Comparison of ENCODE assay signal across 23 cellular contexts in genomic region chr10:122637371-122637770, GRCh38.
A peak's percentile ranks its signal among the peaks of the same experiment; 100 is the strongest.
DNase-seq lines count a peak whose midpoint lies in the region; ATAC-seq and TF ChIP-seq lines count a peak whose summit lies in the region.
"Had no signal": no experiment of that assay in that cellular context is flagged by ENCODE, and none has a peak within 500 bp of the region (broad histone marks: within the 10 kb centered on the region; RNA-seq: fewer than 3 reads in every experiment).

No MANE protein-coding gene starts in this region.

- POLR2A ChIA-PET in HEK293 (lab: Yijun Ruan, JAX), result no interaction called here

- H3K36me3 ChIP-seq in HEK293 (ENCODE audit: control insufficient read depth in 2 of 2, insufficient read depth in 1 of 2, low read length in 2 of 2) (no peaks in the 10 kb centered on the region), left lung (no peaks in the 10 kb centered on the region)

- no peak overlapping the region for H3K4me3 Mint-ChIP-seq in nephron progenitor cell
- H3K4me3 Mint-ChIP-seq: activated naive CD8-positive, alpha-beta T cell treated with anti-CD3 and anti-CD28 coated beads, Interleukin-2, amount 10 ng/mL, durations not matched to agents 7 days and 5 days; CD4-positive, alpha-beta T cell had no signal

- H3K36me3 Mint-ChIP-seq in nephron progenitor cell (ENCODE audit: low read depth), result no peaks in the 10 kb centered on the region
- H3K36me3 Mint-ChIP-seq: activated naive CD8-positive, alpha-beta T cell treated with anti-CD3 and anti-CD28 coated beads, Interleukin-2, amount 10 ng/mL, durations not matched to agents 7 days and 5 days had no signal

- no peaks in the 10 kb centered on the region for H3K4me1 Mint-ChIP-seq in nephron progenitor cell
- H3K4me1 Mint-ChIP-seq: activated naive CD8-positive, alpha-beta T cell treated with anti-CD3 and anti-CD28 coated beads, Interleukin-2, amount 10 ng/mL, durations not matched to agents 7 days and 5 days had no signal

- H3K27ac Mint-ChIP-seq in nephron progenitor cell, result no peak overlapping the region
- H3K27ac Mint-ChIP-seq: activated naive CD8-positive, alpha-beta T cell treated with anti-CD3 and anti-CD28 coated beads, Interleukin-2, amount 10 ng/mL, durations not matched to agents 7 days and 5 days; activated T-helper 2 cell treated with anti-CD3 and anti-CD28 coated beads, Interferon-gamma antibody, Interleukin-2, Interleukin-4, amounts not matched to agents 10 μg/mL and 5 μg/mL and 100 μg/mL, durations not matched to agents 14 hours and 24 hours and 36 hours; CD4-positive, alpha-beta T cell had no signal

- CTCF ChIA-PET in HEK293 (lab: Yijun Ruan, JAX), result interaction anchor here (0.7 to 1.5 kb wide), 3 partner anchors 10 to 16 kb away, joined by 3 to 5 read pairs (median 4); no protein-coding TSS in a partner anchor

- intact Hi-C loops in left cardiac atrium (cut with DNase I), result no loop called here
- intact Hi-C loops in posterior vena cava (cut with DNase I), result no loop called here
- intact Hi-C loops in left lung (cut with DNase I), result no loop called here

- H3K4me3 ChIP-seq in HEK293 (ENCODE audit: low read depth, low read length), result no peak overlapping the region
- H3K4me3 ChIP-seq in left lung, result no peak overlapping the region
- H3K4me3 ChIP-seq: K562, SK-N-MC had no signal

- H3K9me3 ChIP-seq in HEK293 (ENCODE audit: control insufficient read depth, insufficient read depth, low read depth, low read length), result no peaks in the 10 kb centered on the region
- H3K9me3 ChIP-seq in left lung, result no peaks in the 10 kb centered on the region

- ATAC-seq in left cardiac atrium (peak in 1 of 2 donors; percentile 52), left lung (no peak), GM18868 (IDR thresholded peaks at IDR 0.05; ENCODE audit: unreplicated experiment) (no peak)
- ATAC-seq: K562 had no signal

- no peak overlapping the region for H3K27ac ChIP-seq in HEK293 (ENCODE audit: extremely low read depth, low read depth, low read length)
- no peak overlapping the region for H3K27ac ChIP-seq in left lung
- H3K27ac ChIP-seq: SK-N-MC had no signal

- TF ChIP-seq CTCF in HEK293 (tag by site-specific recombination; IDR thresholded peaks at IDR 0.05), result no peak
- TF ChIP-seq CTCF in left lung (IDR thresholded peaks at IDR 0.05), result no peak
- TF ChIP-seq CTCF in nephron progenitor cell (IDR thresholded peaks at IDR 0.05), result no peak

- H3K9me3 Mint-ChIP-seq in nephron progenitor cell, result no peaks in the 10 kb centered on the region
- H3K9me3 Mint-ChIP-seq: activated naive CD8-positive, alpha-beta T cell treated with anti-CD3 and anti-CD28 coated beads, Interleukin-2, amount 10 ng/mL, durations not matched to agents 7 days and 5 days; activated T-helper 2 cell treated with anti-CD3 and anti-CD28 coated beads, Interferon-gamma antibody, Interleukin-2, Interleukin-4, amounts not matched to agents 10 μg/mL and 5 μg/mL and 100 μg/mL, durations not matched to agents 14 hours and 24 hours and 36 hours; CD4-positive, alpha-beta T cell had no signal

- H3K27me3 Mint-ChIP-seq in nephron progenitor cell (ENCODE audit: low read depth, poor library complexity), result peaks cover 17% of the 10 kb centered on the region

- no peaks in the 10 kb centered on the region for H3K27me3 ChIP-seq in left lung

- H3K4me1 ChIP-seq in HEK293 (ENCODE audit: control insufficient read depth, insufficient read depth, low read length), result no peaks in the 10 kb centered on the region
- H3K4me1 ChIP-seq in left lung, result no peaks in the 10 kb centered on the region

- DNase-seq in NCI-H345 (lab: John Stamatoyannopoulos, UW) (peak; percentile 66), left cardiac atrium (peak; percentile 45), posterior vena cava (ENCODE audit: low spot score) (peak; percentile 74), left lung (no peak), nephron progenitor cell (no peak)
- DNase-seq: activated CD4-positive, alpha-beta T cell treated with anti-CD3 and anti-CD28 coated beads, Interleukin-2, amount 50 U/mL, for 1 hour; activated naive CD8-positive, alpha-beta T cell treated with anti-CD3 and anti-CD28 coated beads, Interleukin-2, amount 10 ng/mL, durations not matched to agents 7 days and 5 days; effector CD4-positive, alpha-beta T cell; erythroblast; foreskin fibroblast; GF-D8; islet precursor cell; mammary epithelial cell; MM.1S; NCI-H187 treated with DMSO at 0.1 percent for 48 hours; NCI-H446; NK-92 treated with Interleukin-12 subunit alpha and Interleukin-12 subunit beta, amount 100 ng/mL, for 24 hours had no signal

TF ChIP-seq in HEK293, 187 proteins besides CTCF, POLR2A, EP300 and RAD21:
- peak; percentile 41; the same call in 1 of the 2 replicates for TF ChIP-seq MZF1 (tag by site-specific recombination; IDR thresholded peaks at IDR 0.05; ENCODE audit: borderline replicate concordance)
- peak; percentile 17; the same call in 1 of the 2 replicates for TF ChIP-seq ZIC2 (tag by site-specific recombination; IDR thresholded peaks at IDR 0.05)
- TF ChIP-seq ZNF350 (tag by site-specific recombination; IDR thresholded peaks at IDR 0.05), result no peak

Comparison
In these comparisons a context has a peak if more than half of its experiments do, and no peak if none do; other contexts are left out.
1. DNase-seq: peak in NCI-H345 (single experiment), left cardiac atrium (single experiment) and posterior vena cava (single experiment); none in left lung (0 of 2) and nephron progenitor cell (single experiment).